ENCODE assay signal across 8 cellular contexts in genomic region chr5:144187699-144188294, GRCh38. TPM values are rescaled to one million over a fixed set of nuclear protein-coding genes. Genes with fewer than 3 reads are reported as not detected.
A peak's percentile ranks its signal among the peaks of the same experiment; 100 is the strongest.
DNase-seq lines count a peak whose midpoint lies in the region; ATAC-seq, FAIRE-seq and TF ChIP-seq lines count a peak whose summit lies in the region.

No MANE protein-coding gene starts in this region.

- H3F3A ChIP-seq in GM23338 (replicated peaks; ENCODE audit: low read depth): no peaks in the 10 kb centered on the region

- no peak overlapping the region for H3K27ac Mint-ChIP-seq in GM23338

- H2AFZ ChIP-seq in GM23338: no peak overlapping the region

- H3K9me2 ChIP-seq in GM23338 (ENCODE audit: insufficient read depth): no peaks in the 10 kb centered on the region

- H3K27ac ChIP-seq in GM23338 (ENCODE audit: low read depth): no peak overlapping the region

- no peak overlapping the region for H3K4me3 Mint-ChIP-seq in GM23338

- DNase-seq in BJ (ENCODE audit: low read depth) (peak; percentile 93), RPMI8226 (peak; percentile 82), GM23338 (ENCODE audit: low spot score) (no peak)
- peak; percentile 68 for DNase-seq in activated effector memory CD4-positive, alpha-beta T cell treated with Interleukin-2 at 50 U/mL for 16 hours
- DNase-seq in stimulated activated CD8-positive, alpha-beta memory T cell treated with anti-CD3 and anti-CD28 coated beads, Interleukin-2, amount 100 ng/mL, for 48 hours (ENCODE audit: low read depth in 2 of 2): peak; percentile 35 to 37

- no peaks in the 10 kb centered on the region for H3K36me3 Mint-ChIP-seq in GM23338 (ENCODE audit: low read depth)

- H3K27me3 ChIP-seq in BJ (ENCODE audit: control insufficient read depth, insufficient read depth, low read length): no peaks in the 10 kb centered on the region
- no peaks in the 10 kb centered on the region for H3K27me3 ChIP-seq in GM23338 (ENCODE audit: insufficient read depth)

- FAIRE-seq in islet of Langerhans (lab: Jason Lieb, UNC): peak; percentile 96

- peak; percentile 86 for ATAC-seq in GM19324 (IDR thresholded peaks at IDR 0.05; ENCODE audit: low FRiP score, unreplicated experiment)
- ATAC-seq in HG03432 (IDR thresholded peaks at IDR 0.05; ENCODE audit: unreplicated experiment): peak; percentile 74
- ATAC-seq in GM23338: no peak

- CTCF ChIA-PET in BJ (lab: Yijun Ruan, JAX): interaction anchor here (1.9 kb wide), 1 partner anchor 18 kb away, joined by 5 read pairs; the partner anchor contains the start of genes KCTD16 and YIPF5

- no peaks in the 10 kb centered on the region for H3K36me3 ChIP-seq in BJ (ENCODE audit: control insufficient read depth, insufficient read depth, low read length)
- H3K36me3 ChIP-seq in GM23338 (ENCODE audit: insufficient read depth): no peaks in the 10 kb centered on the region

- H3K4me3 ChIP-seq in BJ (ENCODE audit: low read depth, low read length) (no peak overlapping the region), GM23338 (no peak overlapping the region)

- peaks cover 2% of the 10 kb centered on the region for H3K27me3 Mint-ChIP-seq in GM23338 (ENCODE audit: insufficient read depth, low read depth, poor library complexity)

- no peaks in the 10 kb centered on the region for H3K9me3 Mint-ChIP-seq in GM23338

- H3K79me2 ChIP-seq in GM23338 (replicated peaks; ENCODE audit: insufficient read depth): no peaks in the 10 kb centered on the region

- no peaks in the 10 kb centered on the region for H4K20me1 ChIP-seq in GM23338 (replicated peaks; ENCODE audit: insufficient read depth)

- H3K4me1 Mint-ChIP-seq in GM23338: no peaks in the 10 kb centered on the region

- H3K4me2 ChIP-seq in GM23338: no peak overlapping the region

- no peaks in the 10 kb centered on the region for H3K4me1 ChIP-seq in GM23338 (ENCODE audit: insufficient read depth)

- TF ChIP-seq CTCF in BJ (IDR thresholded peaks at IDR 0.05; ENCODE audit: insufficient read depth, low read depth, low read length) (no peak), GM23338 (conservative IDR thresholded peaks at IDR 0.05; ENCODE audit: low read depth in 2 of 2) (no peak)

- POLR2A ChIA-PET in BJ (lab: Charles Lee): interaction anchor here (0.6 kb wide), 1 partner anchor 1290 kb away, joined by 3 read pairs; no protein-coding TSS in a partner anchor

TF ChIP-seq in GM23338, 12 proteins besides CTCF, POLR2A, EP300 and RAD21 (continues in another document):
- no peak for TF ChIP-seq REST (IDR thresholded peaks at IDR 0.05; ENCODE audit: unreplicated experiment)
- TF ChIP-seq EZH2 (IDR thresholded peaks at IDR 0.05; ENCODE audit: low read depth, unreplicated experiment): no peak
- TF ChIP-seq CREB1 (CRISPR knock-in tag; IDR thresholded peaks at IDR 0.05; ENCODE audit: low read depth): no peak
- TF ChIP-seq ZNF462 (CRISPR knock-in tag; IDR thresholded peaks at IDR 0.05): no peak
- TF ChIP-seq ETS1 (IDR thresholded peaks at IDR 0.05): no peak
- TF ChIP-seq POLR2AphosphoS5 (IDR thresholded peaks at IDR 0.05; ENCODE audit: low read depth): no peak

RNA-seq across cellular contexts. Expression of gene KCTD16, which starts 17.1 kb away (rescaled TPM):
- polyA plus RNA-seq in BJ (2011; rRNA removed) (1.7 and 2.6 TPM in 2 replicates), GM23338 (2016; fragmentation: Nextera tagmentation; extraction: Ambion mirVana) (0.02 and 0.05 TPM in 2 replicates)
- 3.6 and 6.8 TPM in 2 replicates for polyA minus RNA-seq in BJ (2011; rRNA and poly(A)+ RNA removed)
- total RNA-seq in GM23338 (2014; rRNA removed; shearing (Covaris generic)): 0.16 and 0.76 TPM in 2 replicates

RNA-seq across cellular contexts. Expression of gene YIPF5, which starts 17.3 kb away (rescaled TPM):
- polyA plus RNA-seq in BJ (2011; rRNA removed): 91.7 and 132 TPM in 2 replicates
- polyA minus RNA-seq in BJ (2011; rRNA and poly(A)+ RNA removed): 56.7 and 94.3 TPM in 2 replicates
- total RNA-seq in GM23338 (2014; rRNA removed; shearing (Covaris generic)): 39.4 and 46.5 TPM in 2 replicates
- 22.1 and 28.1 TPM in 2 replicates for polyA plus RNA-seq in GM23338 (2016; fragmentation: Nextera tagmentation; extraction: Ambion mirVana)
